In the genomic region with DNA sequence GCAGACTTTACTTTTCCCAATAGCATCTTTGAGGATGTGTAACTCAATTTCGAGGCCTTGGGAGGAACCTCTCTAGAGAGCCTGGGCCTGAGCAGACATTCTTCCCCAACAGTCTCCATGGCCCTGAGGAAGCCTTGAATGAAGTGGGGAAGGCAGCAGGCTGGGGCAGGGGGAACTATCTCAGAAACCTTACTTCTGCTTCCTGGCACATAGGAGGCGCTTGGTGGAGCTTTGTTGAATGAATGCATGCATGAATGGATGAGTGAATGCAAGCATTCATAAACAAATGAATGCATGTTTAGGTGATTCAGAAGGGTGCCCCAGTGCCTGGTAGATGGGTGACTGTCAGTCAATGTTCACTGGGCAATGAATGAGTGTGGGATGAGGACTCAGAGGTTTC, we compare ENCODE assay signal across 1 cellular context.
TF ChIP-seq lines count a peak whose summit lies in the region.

No MANE protein-coding gene starts in this region.

TF ChIP-seq in HepG2, 621 proteins besides CTCF, POLR2A, EP300 and RAD21:
- TF ChIP-seq ZNF878 (CRISPR knock-in tag; IDR thresholded peaks at IDR 0.05): no peak
- no peak for TF ChIP-seq SIX1 (CRISPR knock-in tag; IDR thresholded peaks at IDR 0.05; ENCODE audit: borderline replicate concordance)
- TF ChIP-seq ATF5 (CRISPR knock-in tag; IDR thresholded peaks at IDR 0.05; ENCODE audit: low read depth): no peak
- TF ChIP-seq HNF1B (CRISPR knock-in tag; IDR thresholded peaks at IDR 0.05): no peak
- TF ChIP-seq FOXO1 (CRISPR knock-in tag; IDR thresholded peaks at IDR 0.05): no peak
- no peak for TF ChIP-seq SAFB2 (CRISPR knock-in tag; IDR thresholded peaks at IDR 0.05; ENCODE audit: borderline replicate concordance, low read depth)
- TF ChIP-seq ZBTB7A (CRISPR knock-in tag; IDR thresholded peaks at IDR 0.05): no peak
- TF ChIP-seq ZBTB39 (CRISPR knock-in tag; IDR thresholded peaks at IDR 0.05): no peak
TF ChIP-seq in HepG2: peak in this region for 0.
